In the genomic region with DNA sequence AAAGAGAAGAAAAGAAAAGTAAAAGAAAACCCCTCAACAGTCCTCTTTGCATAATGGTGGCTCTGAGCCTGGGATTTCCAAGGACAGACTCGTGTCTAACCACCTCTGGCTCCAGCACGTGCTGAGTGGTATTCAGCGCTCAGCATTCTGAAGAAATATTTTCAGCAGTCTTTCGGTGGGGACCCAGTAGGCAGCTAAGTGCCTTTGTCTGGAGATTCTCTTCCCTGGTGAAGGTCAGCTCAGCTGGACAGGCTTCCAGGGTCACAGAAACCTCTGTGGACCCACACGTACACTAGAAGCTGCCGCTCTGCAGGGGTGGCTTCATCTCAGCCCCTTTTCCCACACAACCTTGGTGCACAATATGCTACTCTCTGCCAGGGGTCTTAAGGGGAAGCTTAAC, we compare ENCODE assay signal across 5 cellular contexts.
"Had no signal": no experiment of that assay in that cellular context is flagged by ENCODE, and none has a peak within 500 bp of the region (broad histone marks: within the 10 kb centered on the region; RNA-seq: fewer than 3 reads in every experiment).

No MANE protein-coding gene starts in this region.

- H3K27ac ChIP-seq: HL-60 had no signal

- H3K4me3 ChIP-seq: K562 had no signal

- DNase-seq: IMR-90, KG1 had no signal

- ATAC-seq: HepG2, K562 had no signal
